1 cellular context compared by ENCODE assay signal in the genomic region with DNA sequence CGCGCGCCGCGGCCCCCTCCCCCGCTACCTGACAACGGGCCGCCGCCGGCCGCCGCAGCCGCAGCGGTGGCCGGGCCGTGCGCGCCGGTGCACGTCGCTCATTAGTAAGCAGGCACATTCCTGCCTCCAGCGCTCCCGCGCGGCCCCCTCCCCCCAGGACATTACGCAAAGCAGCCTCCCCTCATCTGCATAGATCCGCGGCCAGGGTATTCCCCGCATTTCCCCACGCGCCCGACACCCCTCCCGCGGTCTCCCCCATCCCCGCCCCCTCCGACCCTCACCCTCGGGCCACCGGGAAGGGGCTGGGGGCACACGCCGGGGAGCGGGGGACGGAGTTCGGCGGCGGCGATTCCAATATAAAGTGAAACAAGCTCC.
TF ChIP-seq lines count a peak whose summit lies in the region.

A gene with protein sequence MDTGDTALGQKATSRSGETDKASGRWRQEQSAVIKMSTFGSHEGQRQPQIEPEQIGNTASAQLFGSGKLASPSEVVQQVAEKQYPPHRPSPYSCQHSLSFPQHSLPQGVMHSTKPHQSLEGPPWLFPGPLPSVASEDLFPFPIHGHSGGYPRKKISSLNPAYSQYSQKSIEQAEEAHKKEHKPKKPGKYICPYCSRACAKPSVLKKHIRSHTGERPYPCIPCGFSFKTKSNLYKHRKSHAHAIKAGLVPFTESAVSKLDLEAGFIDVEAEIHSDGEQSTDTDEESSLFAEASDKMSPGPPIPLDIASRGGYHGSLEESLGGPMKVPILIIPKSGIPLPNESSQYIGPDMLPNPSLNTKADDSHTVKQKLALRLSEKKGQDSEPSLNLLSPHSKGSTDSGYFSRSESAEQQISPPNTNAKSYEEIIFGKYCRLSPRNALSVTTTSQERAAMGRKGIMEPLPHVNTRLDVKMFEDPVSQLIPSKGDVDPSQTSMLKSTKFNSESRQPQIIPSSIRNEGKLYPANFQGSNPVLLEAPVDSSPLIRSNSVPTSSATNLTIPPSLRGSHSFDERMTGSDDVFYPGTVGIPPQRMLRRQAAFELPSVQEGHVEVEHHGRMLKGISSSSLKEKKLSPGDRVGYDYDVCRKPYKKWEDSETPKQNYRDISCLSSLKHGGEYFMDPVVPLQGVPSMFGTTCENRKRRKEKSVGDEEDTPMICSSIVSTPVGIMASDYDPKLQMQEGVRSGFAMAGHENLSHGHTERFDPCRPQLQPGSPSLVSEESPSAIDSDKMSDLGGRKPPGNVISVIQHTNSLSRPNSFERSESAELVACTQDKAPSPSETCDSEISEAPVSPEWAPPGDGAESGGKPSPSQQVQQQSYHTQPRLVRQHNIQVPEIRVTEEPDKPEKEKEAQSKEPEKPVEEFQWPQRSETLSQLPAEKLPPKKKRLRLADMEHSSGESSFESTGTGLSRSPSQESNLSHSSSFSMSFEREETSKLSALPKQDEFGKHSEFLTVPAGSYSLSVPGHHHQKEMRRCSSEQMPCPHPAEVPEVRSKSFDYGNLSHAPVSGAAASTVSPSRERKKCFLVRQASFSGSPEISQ (N-terminal part only) (minus strand): TSS at position 106 of the 375 bp plus-strand sequence. CDS start 170,438 bp downstream, outside the sequence.

TF ChIP-seq in HepG2, 621 proteins besides CTCF, POLR2A, EP300 and RAD21 (continued from another document):
- TF ChIP-seq ZFP36 (IDR thresholded peaks at IDR 0.05; ENCODE audit: borderline replicate concordance, low read depth, low read length, partially characterized antibody) (no peak), MED8 (CRISPR knock-in tag; IDR thresholded peaks at IDR 0.05; ENCODE audit: insufficient replicate concordance) (no peak), GZF1 (CRISPR knock-in tag; IDR thresholded peaks at IDR 0.05) (0 out of 2 replicates have a peak, but pooled peaks have one; percentile 16), TOPORS (CRISPR knock-in tag; IDR thresholded peaks at IDR 0.05) (no peak), KLF9 (CRISPR knock-in tag; IDR thresholded peaks at IDR 0.05; ENCODE audit: low read depth) (no peak), TCF7 (IDR thresholded peaks at IDR 0.05; ENCODE audit: low read depth) (peak; percentile 15; the same call in 1 of the 2 replicates), ZFX (CRISPR knock-in tag; IDR thresholded peaks at IDR 0.05; ENCODE audit: low read depth) (peak; percentile 59; the same call in 1 of the 2 replicates), HOXA9 (CRISPR knock-in tag; IDR thresholded peaks at IDR 0.05; ENCODE audit: borderline replicate concordance) (no peak; the same call in 1 of the 2 replicates), ZNF333 (CRISPR knock-in tag; IDR thresholded peaks at IDR 0.05; ENCODE audit: borderline replicate concordance) (peak; percentile 30; the same call in 1 of the 2 replicates), HES4 (CRISPR knock-in tag; IDR thresholded peaks at IDR 0.05; ENCODE audit: borderline replicate concordance) (no peak), ZNF484 (CRISPR knock-in tag; IDR thresholded peaks at IDR 0.05; ENCODE audit: borderline replicate concordance, low read depth) (no peak), MEIS1 (CRISPR knock-in tag; IDR thresholded peaks at IDR 0.05; ENCODE audit: borderline replicate concordance) (no peak)
- TF ChIP-seq, protein P1, sequence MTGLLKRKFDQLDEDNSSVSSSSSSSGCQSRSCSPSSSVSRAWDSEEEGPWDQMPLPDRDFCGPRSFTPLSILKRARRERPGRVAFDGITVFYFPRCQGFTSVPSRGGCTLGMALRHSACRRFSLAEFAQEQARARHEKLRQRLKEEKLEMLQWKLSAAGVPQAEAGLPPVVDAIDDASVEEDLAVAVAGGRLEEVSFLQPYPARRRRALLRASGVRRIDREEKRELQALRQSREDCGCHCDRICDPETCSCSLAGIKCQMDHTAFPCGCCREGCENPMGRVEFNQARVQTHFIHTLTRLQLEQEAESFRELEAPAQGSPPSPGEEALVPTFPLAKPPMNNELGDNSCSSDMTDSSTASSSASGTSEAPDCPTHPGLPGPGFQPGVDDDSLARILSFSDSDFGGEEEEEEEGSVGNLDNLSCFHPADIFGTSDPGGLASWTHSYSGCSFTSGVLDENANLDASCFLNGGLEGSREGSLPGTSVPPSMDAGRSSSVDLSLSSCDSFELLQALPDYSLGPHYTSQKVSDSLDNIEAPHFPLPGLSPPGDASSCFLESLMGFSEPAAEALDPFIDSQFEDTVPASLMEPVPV (CRISPR knock-in tag; IDR thresholded peaks at IDR 0.05), result 0 out of 2 replicates have a peak, but pooled peaks have one; percentile 54
- TF ChIP-seq, protein P2, sequence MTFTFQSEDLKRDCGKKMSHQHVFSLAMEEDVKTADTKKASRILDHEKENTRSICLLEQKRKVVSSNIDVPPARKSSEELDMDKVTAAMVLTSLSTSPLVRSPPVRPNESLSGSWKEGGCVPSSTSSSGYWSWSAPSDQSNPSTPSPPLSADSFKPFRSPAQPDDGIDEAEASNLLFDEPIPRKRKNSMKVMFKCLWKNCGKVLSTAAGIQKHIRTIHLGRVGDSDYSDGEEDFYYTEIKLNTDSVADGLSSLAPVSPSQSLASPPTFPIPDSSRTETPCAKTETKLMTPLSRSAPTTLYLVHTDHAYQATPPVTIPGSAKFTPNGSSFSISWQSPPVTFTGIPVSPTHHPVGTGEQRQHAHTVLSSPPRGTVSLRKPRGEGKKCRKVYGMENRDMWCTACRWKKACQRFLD (CRISPR knock-in tag; IDR thresholded peaks at IDR 0.05; ENCODE audit: borderline replicate concordance), result no peak
- TF ChIP-seq, protein P3, sequence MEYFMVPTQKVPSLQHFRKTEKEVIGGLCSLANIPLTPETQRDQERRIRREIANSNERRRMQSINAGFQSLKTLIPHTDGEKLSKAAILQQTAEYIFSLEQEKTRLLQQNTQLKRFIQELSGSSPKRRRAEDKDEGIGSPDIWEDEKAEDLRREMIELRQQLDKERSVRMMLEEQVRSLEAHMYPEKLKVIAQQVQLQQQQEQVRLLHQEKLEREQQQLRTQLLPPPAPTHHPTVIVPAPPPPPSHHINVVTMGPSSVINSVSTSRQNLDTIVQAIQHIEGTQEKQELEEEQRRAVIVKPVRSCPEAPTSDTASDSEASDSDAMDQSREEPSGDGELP (IDR thresholded peaks at IDR 0.05; ENCODE audit: borderline replicate concordance, low read depth), result peak; percentile 35; the same call in 1 of the 2 replicates
- TF ChIP-seq, protein P4, sequence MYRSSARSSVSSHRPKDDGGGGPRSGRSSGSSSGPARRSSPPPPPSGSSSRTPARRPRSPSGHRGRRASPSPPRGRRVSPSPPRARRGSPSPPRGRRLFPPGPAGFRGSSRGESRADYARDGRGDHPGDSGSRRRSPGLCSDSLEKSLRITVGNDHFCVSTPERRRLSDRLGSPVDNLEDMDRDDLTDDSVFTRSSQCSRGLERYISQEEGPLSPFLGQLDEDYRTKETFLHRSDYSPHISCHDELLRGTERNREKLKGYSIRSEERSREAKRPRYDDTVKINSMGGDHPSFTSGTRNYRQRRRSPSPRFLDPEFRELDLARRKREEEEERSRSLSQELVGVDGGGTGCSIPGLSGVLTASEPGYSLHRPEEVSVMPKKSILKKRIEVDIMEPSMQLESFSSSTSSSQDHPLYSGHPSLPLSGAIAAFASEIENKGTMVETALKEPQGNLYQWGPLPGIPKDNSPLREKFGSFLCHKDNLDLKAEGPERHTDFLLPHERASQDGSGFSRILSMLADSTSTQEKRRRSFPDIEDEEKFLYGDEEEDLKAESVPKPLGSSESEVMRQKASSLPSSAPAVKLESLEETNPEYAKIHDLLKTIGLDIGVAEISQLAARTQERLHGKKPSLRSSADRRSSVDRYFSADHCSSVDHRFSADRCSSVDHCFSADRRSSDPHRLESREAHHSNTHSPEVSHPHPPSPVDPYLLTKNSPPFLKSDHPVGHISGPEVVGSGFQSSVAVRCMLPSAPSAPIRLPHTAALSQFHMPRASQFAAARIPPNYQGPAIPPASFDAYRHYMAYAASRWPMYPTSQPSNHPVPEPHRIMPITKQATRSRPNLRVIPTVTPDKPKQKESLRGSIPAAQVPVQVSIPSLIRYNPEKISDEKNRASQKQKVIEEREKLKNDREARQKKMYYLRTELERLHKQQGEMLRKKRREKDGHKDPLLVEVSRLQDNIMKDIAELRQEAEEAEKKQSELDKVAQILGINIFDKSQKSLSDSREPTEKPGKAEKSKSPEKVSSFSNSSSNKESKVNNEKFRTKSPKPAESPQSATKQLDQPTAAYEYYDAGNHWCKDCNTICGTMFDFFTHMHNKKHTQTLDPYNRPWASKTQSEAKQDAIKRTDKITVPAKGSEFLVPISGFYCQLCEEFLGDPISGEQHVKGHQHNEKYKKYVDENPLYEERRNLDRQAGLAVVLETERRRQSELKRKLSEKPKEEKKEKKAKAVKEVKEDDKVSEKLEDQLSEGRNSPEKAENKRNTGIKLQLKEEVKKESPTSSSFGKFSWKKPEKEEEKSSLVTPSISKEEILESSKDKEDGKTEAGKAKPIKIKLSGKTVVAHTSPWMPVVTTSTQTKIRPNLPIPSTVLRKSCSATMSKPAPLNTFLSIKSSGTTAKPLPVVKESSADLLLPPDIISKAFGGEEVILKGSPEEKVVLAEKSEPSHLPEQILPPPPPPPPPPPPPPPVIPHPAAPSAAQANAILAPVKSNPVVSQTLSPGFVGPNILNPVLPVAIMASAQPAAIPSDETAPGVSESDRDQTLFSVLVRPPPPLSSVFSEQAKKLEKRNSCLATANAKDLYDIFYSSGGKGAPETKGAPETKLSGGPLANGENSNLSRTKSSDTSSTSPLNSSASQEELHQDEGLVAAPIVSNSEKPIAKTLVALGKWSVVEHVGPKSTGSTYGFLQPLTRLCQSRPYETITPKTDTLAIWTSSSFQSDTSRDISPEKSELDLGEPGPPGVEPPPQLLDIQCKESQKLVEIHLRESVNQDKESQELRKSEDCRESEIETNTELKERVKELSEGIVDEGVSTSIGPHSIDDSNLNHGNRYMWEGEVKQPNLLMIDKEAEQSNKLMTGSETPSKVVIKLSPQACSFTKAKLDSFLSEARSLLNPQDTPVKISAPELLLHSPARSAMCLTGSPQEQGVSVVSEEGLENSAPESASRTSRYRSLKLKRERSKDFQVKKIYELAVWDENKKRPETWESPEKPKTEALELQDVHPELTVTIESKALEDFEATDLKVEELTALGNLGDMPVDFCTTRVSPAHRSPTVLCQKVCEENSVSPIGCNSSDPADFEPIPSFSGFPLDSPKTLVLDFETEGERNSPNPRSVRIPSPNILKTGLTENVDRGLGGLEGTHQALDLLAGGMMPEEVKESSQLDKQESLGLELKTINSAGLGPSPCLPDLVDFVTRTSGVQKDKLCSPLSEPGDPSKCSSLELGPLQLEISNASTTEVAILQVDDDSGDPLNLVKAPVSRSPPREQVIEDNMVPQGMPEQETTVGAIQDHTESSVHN (CRISPR knock-in tag; IDR thresholded peaks at IDR 0.05), result no peak
- TF ChIP-seq, protein P5, sequence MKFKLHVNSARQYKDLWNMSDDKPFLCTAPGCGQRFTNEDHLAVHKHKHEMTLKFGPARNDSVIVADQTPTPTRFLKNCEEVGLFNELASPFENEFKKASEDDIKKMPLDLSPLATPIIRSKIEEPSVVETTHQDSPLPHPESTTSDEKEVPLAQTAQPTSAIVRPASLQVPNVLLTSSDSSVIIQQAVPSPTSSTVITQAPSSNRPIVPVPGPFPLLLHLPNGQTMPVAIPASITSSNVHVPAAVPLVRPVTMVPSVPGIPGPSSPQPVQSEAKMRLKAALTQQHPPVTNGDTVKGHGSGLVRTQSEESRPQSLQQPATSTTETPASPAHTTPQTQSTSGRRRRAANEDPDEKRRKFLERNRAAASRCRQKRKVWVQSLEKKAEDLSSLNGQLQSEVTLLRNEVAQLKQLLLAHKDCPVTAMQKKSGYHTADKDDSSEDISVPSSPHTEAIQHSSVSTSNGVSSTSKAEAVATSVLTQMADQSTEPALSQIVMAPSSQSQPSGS (CRISPR knock-in tag; IDR thresholded peaks at IDR 0.05), result no peak
